In the genomic region with DNA sequence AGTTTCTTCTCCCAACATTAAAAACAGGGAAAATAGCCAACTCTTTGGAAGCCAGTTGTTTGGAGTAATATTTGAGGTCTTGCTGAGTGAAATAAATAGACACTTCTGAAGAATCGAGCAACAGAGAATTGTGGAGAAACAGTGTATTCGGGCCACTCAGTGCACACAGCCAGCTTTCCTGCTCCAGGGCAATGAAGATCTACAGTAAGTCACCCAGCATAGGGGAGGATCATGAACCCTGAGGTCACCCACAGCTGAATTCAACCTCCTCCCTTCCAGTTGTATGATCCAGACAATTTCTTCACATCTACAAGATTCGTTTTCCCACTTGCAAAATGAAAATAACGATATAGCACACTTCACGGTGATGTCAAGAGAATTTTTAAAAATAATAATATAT, we compare ENCODE assay signal across 28 cellular contexts.
"Had no signal": no experiment of that assay in that cellular context is flagged by ENCODE, and none has a peak within 500 bp of the region (broad histone marks: within the 10 kb centered on the region; RNA-seq: fewer than 3 reads in every experiment).

No MANE protein-coding gene starts in this region.

- H3K4me3 ChIP-seq: coronary artery, dorsolateral prefrontal cortex had no signal

- H3K36me3 Mint-ChIP-seq: activated naive CD4-positive, alpha-beta T cell treated with anti-CD3 and anti-CD28 coated beads, Interleukin-2, amount 50 U/mL, for 24 hours; activated naive CD8-positive, alpha-beta T cell treated with anti-CD3 and anti-CD28 coated beads for 36 hours had no signal

- H3K27ac ChIP-seq: brain microvascular endothelial cell, coronary artery, dorsolateral prefrontal cortex, WERI-Rb-1 had no signal

- H3K4me1 Mint-ChIP-seq: activated naive CD4-positive, alpha-beta T cell treated with anti-CD3 and anti-CD28 coated beads, Interleukin-2, amount 50 U/mL, for 24 hours; central memory CD8-positive, alpha-beta T cell; endodermal cell; T-helper 17 cell had no signal

- ATAC-seq: activated CD4-positive, CD25-positive, alpha-beta regulatory T cell treated with anti-CD3 and anti-CD28 coated beads, Interleukin-2, amount 50 U/mL, for 24 hours; activated CD8-positive, alpha-beta T cell treated with anti-CD3 and anti-CD28 coated beads for 36 hours; activated T-cell treated with anti-CD3 and anti-CD28 coated beads, Interleukin-2, amount 50 U/mL, for 4 hours; esophagus mucosa; T-helper 17 cell had no signal

- DNase-seq: activated B cell treated with CpG ODN at 0.5 μM for 24 hours; activated CD4-positive, alpha-beta T cell treated with anti-CD3 and anti-CD28 coated beads for 48 hours; activated CD4-positive, alpha-beta T cell treated with anti-CD3 and anti-CD28 coated beads, Interleukin-2, amount 50 U/mL, for 1 hour; activated CD4-positive, alpha-beta T cell treated with anti-CD3 and anti-CD28 coated beads, Interleukin-2, amount 50 U/mL, for 48 hours; activated CD8-positive, alpha-beta memory T cell treated with anti-CD3 and anti-CD28 coated beads for 24 hours; activated CD8-positive, alpha-beta T cell treated with anti-CD3 and anti-CD28 coated beads for 36 hours; activated effector memory CD4-positive, alpha-beta T cell treated with anti-CD3 and anti-CD28 coated beads, Interleukin-2, amount 50 U/mL, for 16 hours; activated naive CD4-positive, alpha-beta T cell treated with anti-CD3 and anti-CD28 coated beads for 36 hours; activated naive CD8-positive, alpha-beta T cell treated with anti-CD3 and anti-CD28 coated beads for 36 hours; activated T-cell treated with anti-CD3 and anti-CD28 coated beads, Interleukin-2, amount 50 U/mL, for 4 hours; brain microvascular endothelial cell; dorsolateral prefrontal cortex; effector memory CD4-positive, alpha-beta T cell; endodermal cell; foreskin melanocyte; T-helper 1 cell; T-helper 17 cell; T1000; WERI-Rb-1 had no signal

- H3K4me3 Mint-ChIP-seq: activated B cell treated with CpG ODN at 0.5 μM for 24 hours; activated CD8-positive, alpha-beta T cell treated with anti-CD3 and anti-CD28 coated beads for 36 hours; activated naive CD4-positive, alpha-beta T cell treated with anti-CD3 and anti-CD28 coated beads for 36 hours; activated naive CD4-positive, alpha-beta T cell treated with anti-CD3 and anti-CD28 coated beads, Interleukin-2, amount 50 U/mL, for 24 hours; activated naive CD8-positive, alpha-beta T cell treated with anti-CD3 and anti-CD28 coated beads for 36 hours; activated T-cell treated with anti-CD3 and anti-CD28 coated beads, Interleukin-2, amount 50 U/mL, for 4 hours; activated T-helper 1 cell treated with anti-CD3 and anti-CD28 coated beads, Interleukin-12 subunit alpha, Interleukin-12 subunit beta, Interleukin-2, Interleukin-4 antibody, amounts not matched to agents 30 ng/mL and 10 ng/mL and 1 ng/mL, durations not matched to agents 14 hours and 24 hours and 36 hours; central memory CD8-positive, alpha-beta T cell; dendritic cell treated with granulocyte-macrophage colony-stimulating factor and Interleukin-4, amounts not matched to agents 40 ng/mL and 50 ng/mL, for 4 days; endodermal cell; T-helper 17 cell; T-helper 2 cell treated with Interferon-gamma antibody and Interleukin-4, amounts not matched to agents 5 μg/mL and 100 μg/mL, for 36 hours had no signal

- H3K36me3 ChIP-seq: brain microvascular endothelial cell, WERI-Rb-1 had no signal

- H3K9me3 Mint-ChIP-seq: activated B cell treated with CpG ODN at 0.5 μM for 24 hours; activated CD8-positive, alpha-beta T cell treated with anti-CD3 and anti-CD28 coated beads for 36 hours; activated naive CD4-positive, alpha-beta T cell treated with anti-CD3 and anti-CD28 coated beads for 36 hours; activated naive CD4-positive, alpha-beta T cell treated with anti-CD3 and anti-CD28 coated beads, Interleukin-2, amount 50 U/mL, for 24 hours; activated naive CD8-positive, alpha-beta T cell treated with anti-CD3 and anti-CD28 coated beads for 36 hours; activated T-cell treated with anti-CD3 and anti-CD28 coated beads, Interleukin-2, amount 50 U/mL, for 4 hours; activated T-helper 1 cell treated with anti-CD3 and anti-CD28 coated beads, Interleukin-12 subunit alpha, Interleukin-12 subunit beta, Interleukin-2, Interleukin-4 antibody, amounts not matched to agents 30 ng/mL and 10 ng/mL and 1 ng/mL, durations not matched to agents 14 hours and 24 hours and 36 hours; activated T-helper 2 cell treated with anti-CD3 and anti-CD28 coated beads, Interferon-gamma antibody, Interleukin-2, Interleukin-4, amounts not matched to agents 10 μg/mL and 5 μg/mL and 100 μg/mL, durations not matched to agents 14 hours and 24 hours and 36 hours; central memory CD8-positive, alpha-beta T cell; dendritic cell treated with granulocyte-macrophage colony-stimulating factor and Interleukin-4, amounts not matched to agents 40 ng/mL and 50 ng/mL, for 4 days; endodermal cell; T-helper 2 cell treated with Interferon-gamma antibody and Interleukin-4, amounts not matched to agents 5 μg/mL and 100 μg/mL, for 36 hours had no signal

- H3K27me3 Mint-ChIP-seq: activated CD8-positive, alpha-beta T cell treated with anti-CD3 and anti-CD28 coated beads for 36 hours; activated naive CD4-positive, alpha-beta T cell treated with anti-CD3 and anti-CD28 coated beads, Interleukin-2, amount 50 U/mL, for 24 hours; activated naive CD8-positive, alpha-beta T cell treated with anti-CD3 and anti-CD28 coated beads for 36 hours; central memory CD8-positive, alpha-beta T cell; T-helper 17 cell had no signal

- H3K27me3 ChIP-seq: brain microvascular endothelial cell had no signal

- H3K27ac Mint-ChIP-seq: activated B cell treated with CpG ODN at 0.5 μM for 24 hours; activated CD8-positive, alpha-beta T cell treated with anti-CD3 and anti-CD28 coated beads for 36 hours; activated naive CD4-positive, alpha-beta T cell treated with anti-CD3 and anti-CD28 coated beads for 36 hours; activated naive CD4-positive, alpha-beta T cell treated with anti-CD3 and anti-CD28 coated beads, Interleukin-2, amount 50 U/mL, for 24 hours; activated naive CD8-positive, alpha-beta T cell treated with anti-CD3 and anti-CD28 coated beads for 36 hours; activated T-helper 1 cell treated with anti-CD3 and anti-CD28 coated beads, Interleukin-12 subunit alpha, Interleukin-12 subunit beta, Interleukin-2, Interleukin-4 antibody, amounts not matched to agents 30 ng/mL and 10 ng/mL and 1 ng/mL, durations not matched to agents 14 hours and 24 hours and 36 hours; activated T-helper 2 cell treated with anti-CD3 and anti-CD28 coated beads, Interferon-gamma antibody, Interleukin-2, Interleukin-4, amounts not matched to agents 10 μg/mL and 5 μg/mL and 100 μg/mL, durations not matched to agents 14 hours and 24 hours and 36 hours; dendritic cell treated with granulocyte-macrophage colony-stimulating factor and Interleukin-4, amounts not matched to agents 40 ng/mL and 50 ng/mL, for 4 days; endodermal cell; T-helper 17 cell; T-helper 2 cell treated with Interferon-gamma antibody and Interleukin-4, amounts not matched to agents 5 μg/mL and 100 μg/mL, for 36 hours had no signal
